Comparison of ENCODE assay signal across 13 cellular contexts in genomic region chr3:188687389-188687788, GRCh38.
DNase-seq lines count a peak whose midpoint lies in the region; ATAC-seq and TF ChIP-seq lines count a peak whose summit lies in the region.
"Had no signal": no experiment of that assay in that cellular context is flagged by ENCODE, and none has a peak within 500 bp of the region (broad histone marks: within the 10 kb centered on the region; RNA-seq: fewer than 3 reads in every experiment).

No MANE protein-coding gene starts in this region.

- peak; percentile 71 for DNase-seq in AG10803 (ENCODE audit: low read depth)
- DNase-seq in adrenal gland, result peak in 4 of 7 donors; percentile 18 to 57 (median 32)
- peak; percentile 81 for DNase-seq in kidney epithelial cell (ENCODE audit: low read depth)
- no peak for DNase-seq in CD4-positive, alpha-beta T cell
- DNase-seq in HuH-7.5 (ENCODE audit: low spot score), result no peak
- no peak for DNase-seq in stimulated activated CD8-positive, alpha-beta memory T cell treated with anti-CD3 and anti-CD28 coated beads, Interleukin-4, amount 100 ng/mL, for 48 hours
- DNase-seq: activated CD4-positive, alpha-beta T cell treated with anti-CD3 and anti-CD28 coated beads for 4 hours; DND-41; NCI-H510A had no signal

- H3K9me3 Mint-ChIP-seq in CD4-positive, alpha-beta T cell, result no peaks in the 10 kb centered on the region

- no peaks in the 10 kb centered on the region for H3K9me3 ChIP-seq in adrenal gland (replicated peaks in 1 of 3)
- no peaks in the 10 kb centered on the region for H3K9me3 ChIP-seq in CD4-positive, alpha-beta T cell (ENCODE audit: control insufficient read depth, low read length)
- H3K9me3 ChIP-seq: left lung, upper lobe of left lung had no signal

- no peak for TF ChIP-seq POLR2A in adrenal gland (IDR thresholded peaks at IDR 0.05)

- H3K4me1 ChIP-seq in adrenal gland (replicated peaks in 1 of 2), result peaks cover 20 to 64% of the 10 kb centered on the region in 2 donors

- H3K4me1 Mint-ChIP-seq in CD4-positive, alpha-beta T cell (ENCODE audit: low read depth), result no peaks in the 10 kb centered on the region

- WGBS in adrenal gland, 4 donors, result 56 to 86% (median 70%) methylated on average over 3 of the region's 3 CpGs

- TF ChIP-seq EP300 in Ishikawa (IDR thresholded peaks at IDR 0.05; ENCODE audit: borderline replicate concordance), result no peak

- H3K27me3 ChIP-seq in adrenal gland (no peaks in the 10 kb centered on the region), kidney epithelial cell (ENCODE audit: control insufficient read depth, insufficient read depth, low read length) (no peaks in the 10 kb centered on the region)
- H3K27me3 ChIP-seq in CD4-positive, alpha-beta T cell (ENCODE audit: control insufficient read depth, insufficient read depth, low read length), result no peaks in the 10 kb centered on the region
- H3K27me3 ChIP-seq: left lung, upper lobe of left lung had no signal

- no peak overlapping the region for H3K4me3 Mint-ChIP-seq in CD4-positive, alpha-beta T cell

- TF ChIP-seq CTCF in AG10803 (conservative IDR thresholded peaks at IDR 0.05; ENCODE audit: low read length) (peak; percentile 38), adrenal gland (IDR thresholded peaks at IDR 0.05) (peak in 2 of 6 experiments; percentile 7 to 23), kidney epithelial cell (IDR thresholded peaks at IDR 0.05; ENCODE audit: insufficient read depth, low read length, poor library complexity, severe bottlenecking) (peak; percentile 47)
- no peak for TF ChIP-seq CTCF in CD4-positive, alpha-beta T cell (IDR thresholded peaks at IDR 0.05)

- CTCF ChIA-PET in CD4-positive, alpha-beta T cell (lab: Charles Lee), result no interaction called here

- H3K36me3 ChIP-seq in adrenal gland (replicated peaks in 1 of 2), result no peaks in the 10 kb centered on the region
- no peaks in the 10 kb centered on the region for H3K36me3 ChIP-seq in kidney epithelial cell (ENCODE audit: control insufficient read depth, insufficient read depth, low read length)
- H3K36me3 ChIP-seq: left lung, upper lobe of left lung had no signal

- no peak overlapping the region for H3K27ac ChIP-seq in adrenal gland
- no peak overlapping the region for H3K27ac ChIP-seq in CD4-positive, alpha-beta T cell (ENCODE audit: low read depth, low read length)

- peak; percentile 22; the same call in 1 of the 2 replicates for TF ChIP-seq RAD21 in Ishikawa (IDR thresholded peaks at IDR 0.05; ENCODE audit: low read depth)

- H3K4me3 ChIP-seq in AG10803 (ENCODE audit: low read length) (no peak overlapping the region), adrenal gland (no peak overlapping the region), kidney epithelial cell (ENCODE audit: low read depth, low read length) (no peak overlapping the region)
- H3K4me3 ChIP-seq: left lung, upper lobe of left lung had no signal

- H3K27me3 Mint-ChIP-seq in CD4-positive, alpha-beta T cell, result no peaks in the 10 kb centered on the region

- no peaks in the 10 kb centered on the region for H3K36me3 Mint-ChIP-seq in CD4-positive, alpha-beta T cell (ENCODE audit: low read depth)

- no peak for ATAC-seq in CD4-positive, alpha-beta T cell (ENCODE audit: poor library complexity)
- no peak for ATAC-seq in GM18861 (IDR thresholded peaks at IDR 0.05; ENCODE audit: unreplicated experiment)
- ATAC-seq: left lung had no signal

- POLR2A ChIA-PET in CD4-positive, alpha-beta T cell (lab: Charles Lee), result no interaction called here

- intact Hi-C loops in adrenal gland (cut with DNase I), result no loop called here
- intact Hi-C loops in CD4-positive, alpha-beta T cell (cut with DNase I, micrococcal nuclease), result no loop called here

- no peak overlapping the region for H3K27ac Mint-ChIP-seq in CD4-positive, alpha-beta T cell

TF ChIP-seq in Ishikawa, 13 proteins besides CTCF, POLR2A, EP300 and RAD21:
- no peak for TF ChIP-seq NFIC (IDR thresholded peaks at IDR 0.05)
- no peak for TF ChIP-seq ZBTB7A (IDR thresholded peaks at IDR 0.05; ENCODE audit: low read depth)
- no peak for TF ChIP-seq TEAD4 (IDR thresholded peaks at IDR 0.05)
- no peak for TF ChIP-seq YY1 (IDR thresholded peaks at IDR 0.05; ENCODE audit: low read depth)
- no peak for TF ChIP-seq TAF1 (IDR thresholded peaks at IDR 0.05; ENCODE audit: low read depth)
- TF ChIP-seq CREB1 (IDR thresholded peaks at IDR 0.05; ENCODE audit: low read depth), result no peak
- TF ChIP-seq, protein P1, sequence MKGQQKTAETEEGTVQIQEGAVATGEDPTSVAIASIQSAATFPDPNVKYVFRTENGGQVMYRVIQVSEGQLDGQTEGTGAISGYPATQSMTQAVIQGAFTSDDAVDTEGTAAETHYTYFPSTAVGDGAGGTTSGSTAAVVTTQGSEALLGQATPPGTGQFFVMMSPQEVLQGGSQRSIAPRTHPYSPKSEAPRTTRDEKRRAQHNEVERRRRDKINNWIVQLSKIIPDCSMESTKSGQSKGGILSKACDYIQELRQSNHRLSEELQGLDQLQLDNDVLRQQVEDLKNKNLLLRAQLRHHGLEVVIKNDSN (IDR thresholded peaks at IDR 0.05), result no peak
- TF ChIP-seq EGR1 (IDR thresholded peaks at IDR 0.05), result no peak
- TF ChIP-seq MAX (IDR thresholded peaks at IDR 0.05), result no peak
- TF ChIP-seq FOXM1 (IDR thresholded peaks at IDR 0.05; ENCODE audit: borderline replicate concordance, low read depth), result no peak
- no peak for TF ChIP-seq REST (IDR thresholded peaks at IDR 0.05; ENCODE audit: low read depth)
- TF ChIP-seq CEBPB (IDR thresholded peaks at IDR 0.05), result no peak
- no peak for TF ChIP-seq TCF12 (IDR thresholded peaks at IDR 0.05; ENCODE audit: low read depth)

Comparison
In these comparisons a context has a peak if more than half of its experiments do, and no peak if none do; other contexts are left out.
1. DNase-seq: peak in AG10803 (single experiment), adrenal gland (4 of 7) and kidney epithelial cell (single experiment); none in CD4-positive, alpha-beta T cell (0 of 10), HuH-7.5 (single experiment) and stimulated activated CD8-positive, alpha-beta memory T cell treated with anti-CD3 and anti-CD28 coated beads, Interleukin-4, amount 100 ng/mL, for 48 hours (single experiment).